Comparison of ENCODE assay signal across 18 cellular contexts in genomic region chr2:43279317-43279840, GRCh38. TPM values are rescaled to one million over a fixed set of nuclear protein-coding genes. Genes with fewer than 3 reads are reported as not detected.
DNase-seq lines count a peak whose midpoint lies in the region; ATAC-seq and TF ChIP-seq lines count a peak whose summit lies in the region.
"Had no signal": no experiment of that assay in that cellular context is flagged by ENCODE, and none has a peak within 500 bp of the region (broad histone marks: within the 10 kb centered on the region; RNA-seq: fewer than 3 reads in every experiment).

No MANE protein-coding gene starts in this region.

- no peak overlapping the region for H3K4me3 Mint-ChIP-seq in WTC11
- no peak overlapping the region for H3K4me3 Mint-ChIP-seq in memory B cell

- H3K4me3 ChIP-seq in Karpas-422 (ENCODE audit: low read length), result no peak overlapping the region
- H3K4me3 ChIP-seq: Peyer's patch had no signal

- DNase-seq in HT-29 (ENCODE audit: low spot score) (peak; percentile 54), WTC11 (ENCODE audit: low spot score) (no peak), memory B cell (ENCODE audit: low spot score in 2 of 2) (no peak), superior temporal gyrus (ENCODE audit: extremely low spot score) (no peak), Karpas-422 (no peak), posterior cingulate gyrus (no peak)
- DNase-seq: Caco-2, DMS153, H7, IMR-90, NCI-H1436, NCI-H2081, NCI-H510A, NCI-H82, Peyer's patch had no signal

- H4K20me1 ChIP-seq in Karpas-422 (ENCODE audit: insufficient read depth, low read depth, low read length), result no peaks in the 10 kb centered on the region

- peaks cover 6% of the 10 kb centered on the region; the same call in 1 of the 2 replicates for H3K36me3 ChIP-seq in Karpas-422 (ENCODE audit: insufficient read depth, low read length)

- H3K4me1 Mint-ChIP-seq in WTC11, result peaks cover 15% of the 10 kb centered on the region
- peaks cover 7% of the 10 kb centered on the region for H3K4me1 Mint-ChIP-seq in memory B cell

- peaks cover 3% of the 10 kb centered on the region; the same call in 1 of the 2 replicates for H3K9me3 ChIP-seq in Karpas-422 (ENCODE audit: low read length)

- peaks cover 11% of the 10 kb centered on the region for H3K4me1 ChIP-seq in Karpas-422 (ENCODE audit: low read length)
- H3K4me1 ChIP-seq: Caco-2 had no signal

- H3K27me3 ChIP-seq in Karpas-422 (ENCODE audit: low read length), result no peaks in the 10 kb centered on the region
- H3K27me3 ChIP-seq: Peyer's patch had no signal

- no peak for ATAC-seq in WTC11
- no peak for ATAC-seq in memory B cell (ENCODE audit: low read depth)
- no peak for ATAC-seq in GM18858 (IDR thresholded peaks at IDR 0.05; ENCODE audit: unreplicated experiment)
- ATAC-seq: Right ventricle myocardium inferior had no signal

- H3K27ac Mint-ChIP-seq in WTC11 (peak overlapping the region; percentile 37; the same call in 1 of the 2 replicates), memory B cell (peak overlapping the region; percentile 14)

- H3K9me3 Mint-ChIP-seq in WTC11, result peaks cover 16% of the 10 kb centered on the region
- H3K9me3 Mint-ChIP-seq in memory B cell, result peaks cover 7% of the 10 kb centered on the region

- CTCF ChIA-PET in WTC11 (lab: Charles Lee), result interaction anchor here (1.3 kb wide), 1 partner anchor 205 kb away, joined by 4 read pairs; no protein-coding TSS in a partner anchor

- no peaks in the 10 kb centered on the region for H3K27me3 Mint-ChIP-seq in WTC11 (ENCODE audit: low read depth)
- H3K27me3 Mint-ChIP-seq in memory B cell, result no peaks in the 10 kb centered on the region

- TF ChIP-seq CTCF in 22Rv1 (IDR thresholded peaks at IDR 0.05), result 0 out of 2 replicates have a peak, but pooled peaks have one; percentile 16
- TF ChIP-seq CTCF in WTC11 (IDR thresholded peaks at IDR 0.05), result no peak

- POLR2A ChIA-PET in WTC11 (lab: Charles Lee), result no interaction called here

- intact Hi-C loops in posterior cingulate gyrus (cut with DNase I), result no loop called here

- H2AFZ ChIP-seq in Karpas-422 (ENCODE audit: low read length), result no peak overlapping the region

- H3K9me2 ChIP-seq in Karpas-422 (replicated peaks; ENCODE audit: insufficient read depth, low read length), result no peaks in the 10 kb centered on the region

- no peaks in the 10 kb centered on the region for H3K79me2 ChIP-seq in Karpas-422 (ENCODE audit: low read length)

- no peak overlapping the region for H3K9ac ChIP-seq in Karpas-422 (ENCODE audit: low read length)

- no peak overlapping the region for H3K4me2 ChIP-seq in Karpas-422 (ENCODE audit: low read depth, low read length, poor library complexity, severe bottlenecking)

- H3K27ac ChIP-seq in 22Rv1 (no peak overlapping the region), Karpas-422 (ENCODE audit: low read length) (no peak overlapping the region)
- H3K27ac ChIP-seq: Peyer's patch had no signal

- H3K36me3 Mint-ChIP-seq in WTC11, result peaks cover 26% of the 10 kb centered on the region
- H3K36me3 Mint-ChIP-seq in memory B cell, result peaks cover 51% of the 10 kb centered on the region

TF ChIP-seq in WTC11, 78 proteins besides CTCF, POLR2A, EP300 and RAD21:
- TF ChIP-seq AFF4 (CRISPR knock-in tag; IDR thresholded peaks at IDR 0.05; ENCODE audit: borderline replicate concordance) (no peak), RORB (CRISPR knock-in tag; IDR thresholded peaks at IDR 0.05) (no peak), TEAD4 (CRISPR knock-in tag; IDR thresholded peaks at IDR 0.05) (no peak), USF1 (CRISPR knock-in tag; IDR thresholded peaks at IDR 0.05) (no peak), ZNF425 (CRISPR knock-in tag; conservative IDR thresholded peaks at IDR 0.05) (no peak)

RNA-seq across cellular contexts. Expression of gene ZFP36L2, which starts 53.0 kb away (rescaled TPM):
- total RNA-seq in HT-29 (2014; rRNA removed; shearing (Covaris generic)), result 19.4 and 20.5 TPM in 2 replicates
- 50.4 to 63.4 TPM (median 61.6 TPM) in 3 replicates for total RNA-seq in WTC11 (2021)
- 4.0 and 10.6 TPM in 2 replicates for total RNA-seq in Karpas-422 (2014; rRNA removed; shearing (Covaris generic); ENCODE audit: low replicate concordance)
